23 cellular contexts compared by ENCODE assay signal in genomic region chr1:236541710-236542109, GRCh38.
"Had no signal": no experiment of that assay in that cellular context is flagged by ENCODE, and none has a peak within 500 bp of the region (broad histone marks: within the 10 kb centered on the region; RNA-seq: fewer than 3 reads in every experiment).

No MANE protein-coding gene starts in this region.

- H3K4me1 ChIP-seq: ascending aorta, heart right ventricle, neural progenitor cell, pancreas had no signal

- H3K27ac ChIP-seq: ascending aorta, coronary artery, heart right ventricle, neural progenitor cell, pancreas, tibial artery had no signal

- H3K36me3 ChIP-seq: neural progenitor cell had no signal

- H3K4me3 ChIP-seq: ascending aorta, coronary artery, heart right ventricle, mucosa of descending colon, neural progenitor cell, pancreas, tibial artery had no signal

- H3K27me3 ChIP-seq: ascending aorta, heart right ventricle, neural progenitor cell, pancreas, tibial artery had no signal

- H3K9me3 ChIP-seq: ascending aorta, heart right ventricle, mucosa of descending colon, pancreas, tibial artery had no signal

- ATAC-seq: heart right ventricle; naive thymus-derived CD4-positive, alpha-beta T cell; pancreas; SK-N-SH treated with all-trans-retinoic acid at 6 μM for 48 hours; stimulated activated naive CD8-positive, alpha-beta T cell treated with anti-CD3 and anti-CD28 coated beads, Interleukin-15, Interleukin-2, amounts not matched to agents 100 U/mL and 50 U/mL, for 24 hours; T-cell had no signal

- DNase-seq: activated CD4-positive, alpha-beta memory T cell treated with anti-CD3 and anti-CD28 coated beads, Interleukin-2, amount 10 ng/mL, durations not matched to agents 7 days and 5 days; activated CD4-positive, alpha-beta T cell treated with anti-CD3 and anti-CD28 coated beads for 48 hours; activated CD4-positive, CD25-positive, alpha-beta regulatory T cell; activated CD8-positive, alpha-beta memory T cell treated with anti-CD3 and anti-CD28 coated beads, Interleukin-2, amount 50 U/mL, for 48 hours; activated naive CD4-positive, alpha-beta T cell treated with Interleukin-2 at 50 U/mL for 16 hours; heart right ventricle; kidney glomerular epithelial cell; mesenchymal stem cell; naive thymus-derived CD4-positive, alpha-beta T cell; pancreas; stimulated activated CD4-positive, alpha-beta T cell treated with anti-CD3 and anti-CD28 coated beads, Interleukin-12 subunit alpha, Interleukin-12 subunit beta, amount 100 ng/mL, for 4 hours; stimulated activated CD4-positive, alpha-beta T cell treated with anti-CD3 and anti-CD28 coated beads, Interleukin-1b, Interleukin-23, amount 100 ng/mL, for 48 hours; stimulated activated CD8-positive, alpha-beta memory T cell treated with anti-CD3 and anti-CD28 coated beads, Interleukin-4, amount 100 ng/mL, for 48 hours; stimulated activated naive CD8-positive, alpha-beta T cell treated with anti-CD3 and anti-CD28 coated beads, Interleukin-15, Interleukin-2, amounts not matched to agents 100 U/mL and 50 U/mL, for 24 hours; substantia nigra; T-cell; T-helper 9 cell; tibial artery had no signal
